Comparison of ENCODE assay signal across 2 cellular contexts in the genomic region with DNA sequence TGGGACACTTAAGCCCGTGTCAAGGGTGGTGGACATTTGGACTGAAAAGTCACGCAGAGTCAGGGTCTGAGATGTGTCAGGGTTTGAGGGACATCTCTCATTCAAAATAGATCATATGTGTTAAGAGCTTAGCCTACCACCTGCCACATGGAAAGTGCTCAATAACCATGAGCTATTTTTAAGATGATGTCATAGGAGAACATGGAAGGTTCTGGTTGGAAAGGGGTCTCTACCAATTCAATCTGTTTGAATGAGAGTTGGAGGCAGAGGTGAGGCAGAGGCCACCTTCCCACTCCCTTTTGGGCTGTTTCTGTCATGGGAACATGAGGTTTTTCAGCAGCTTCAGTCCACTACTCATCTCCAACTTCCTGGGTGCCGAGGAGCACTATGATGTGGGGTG.
TF ChIP-seq lines count a peak whose summit lies in the region.

No MANE protein-coding gene starts in this region.

TF ChIP-seq in HepG2, 621 proteins besides CTCF, POLR2A, EP300 and RAD21 (continued from another document):
- TF ChIP-seq, protein P1, sequence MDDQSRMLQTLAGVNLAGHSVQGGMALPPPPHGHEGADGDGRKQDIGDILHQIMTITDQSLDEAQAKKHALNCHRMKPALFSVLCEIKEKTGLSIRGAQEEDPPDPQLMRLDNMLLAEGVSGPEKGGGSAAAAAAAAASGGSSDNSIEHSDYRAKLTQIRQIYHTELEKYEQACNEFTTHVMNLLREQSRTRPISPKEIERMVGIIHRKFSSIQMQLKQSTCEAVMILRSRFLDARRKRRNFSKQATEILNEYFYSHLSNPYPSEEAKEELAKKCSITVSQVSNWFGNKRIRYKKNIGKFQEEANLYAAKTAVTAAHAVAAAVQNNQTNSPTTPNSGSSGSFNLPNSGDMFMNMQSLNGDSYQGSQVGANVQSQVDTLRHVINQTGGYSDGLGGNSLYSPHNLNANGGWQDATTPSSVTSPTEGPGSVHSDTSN (CRISPR knock-in tag; IDR thresholded peaks at IDR 0.05; ENCODE audit: borderline replicate concordance): no peak

TF ChIP-seq in HEK293, 187 proteins besides CTCF, POLR2A, EP300 and RAD21 (continued from another document):
- TF ChIP-seq, protein P2, sequence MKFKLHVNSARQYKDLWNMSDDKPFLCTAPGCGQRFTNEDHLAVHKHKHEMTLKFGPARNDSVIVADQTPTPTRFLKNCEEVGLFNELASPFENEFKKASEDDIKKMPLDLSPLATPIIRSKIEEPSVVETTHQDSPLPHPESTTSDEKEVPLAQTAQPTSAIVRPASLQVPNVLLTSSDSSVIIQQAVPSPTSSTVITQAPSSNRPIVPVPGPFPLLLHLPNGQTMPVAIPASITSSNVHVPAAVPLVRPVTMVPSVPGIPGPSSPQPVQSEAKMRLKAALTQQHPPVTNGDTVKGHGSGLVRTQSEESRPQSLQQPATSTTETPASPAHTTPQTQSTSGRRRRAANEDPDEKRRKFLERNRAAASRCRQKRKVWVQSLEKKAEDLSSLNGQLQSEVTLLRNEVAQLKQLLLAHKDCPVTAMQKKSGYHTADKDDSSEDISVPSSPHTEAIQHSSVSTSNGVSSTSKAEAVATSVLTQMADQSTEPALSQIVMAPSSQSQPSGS (tag by site-specific recombination; IDR thresholded peaks at IDR 0.05; ENCODE audit: low read depth): peak; percentile 63
